ENCODE assay signal across 2 cellular contexts in genomic region chr2:117997872-117998454, GRCh38.
TF ChIP-seq lines count a peak whose summit lies in the region.

No MANE protein-coding gene starts in this region.

TF ChIP-seq in endothelial cell of umbilical vein, 7 proteins besides CTCF, POLR2A, EP300 and RAD21 (continued from another document):
- TF ChIP-seq FOS (IDR thresholded peaks at IDR 0.05; ENCODE audit: borderline replicate concordance, insufficient read depth, low read length): no peak
- no peak for TF ChIP-seq MAX (IDR thresholded peaks at IDR 0.05; ENCODE audit: insufficient read depth, insufficient read length)
- TF ChIP-seq JUN (IDR thresholded peaks at IDR 0.05; ENCODE audit: borderline replicate concordance, insufficient read depth, insufficient read length, low read depth): no peak
- no peak for TF ChIP-seq POLR2AphosphoS5 (IDR thresholded peaks at IDR 0.05; ENCODE audit: insufficient read depth, low read depth, low read length)
- TF ChIP-seq EZH2 (IDR thresholded peaks at IDR 0.05; ENCODE audit: borderline replicate concordance, low read depth, low read length, severe bottlenecking): no peak
- TF ChIP-seq MYC (IDR thresholded peaks at IDR 0.05; ENCODE audit: low read depth, low read length): no peak

TF ChIP-seq in HepG2, 621 proteins besides CTCF, POLR2A, EP300 and RAD21 (continued from another document):
- TF ChIP-seq TFDP1 (CRISPR knock-in tag; IDR thresholded peaks at IDR 0.05; ENCODE audit: borderline replicate concordance) (no peak), ZNF780A (CRISPR knock-in tag; IDR thresholded peaks at IDR 0.05) (no peak), FOXK2 (IDR thresholded peaks at IDR 0.05) (no peak), ZNF563 (CRISPR knock-in tag; IDR thresholded peaks at IDR 0.05) (no peak), TAF15 (IDR thresholded peaks at IDR 0.05; ENCODE audit: low read depth, low read length, poor library complexity, severe bottlenecking) (no peak), ZNF180 (CRISPR knock-in tag; IDR thresholded peaks at IDR 0.05; ENCODE audit: borderline replicate concordance, low read depth) (no peak), ZNF234 (CRISPR knock-in tag; conservative IDR thresholded peaks at IDR 0.05) (no peak), ZMAT3 (CRISPR knock-in tag; conservative IDR thresholded peaks at IDR 0.05) (no peak), MTF1 (CRISPR knock-in tag; IDR thresholded peaks at IDR 0.05) (no peak), SIX1 (CRISPR knock-in tag; IDR thresholded peaks at IDR 0.05; ENCODE audit: borderline replicate concordance) (no peak), ZSCAN21 (CRISPR knock-in tag; IDR thresholded peaks at IDR 0.05; ENCODE audit: borderline replicate concordance) (no peak), RELA (CRISPR knock-in tag; IDR thresholded peaks at IDR 0.05) (no peak), CREB1 (IDR thresholded peaks at IDR 0.05) (no peak), CREB1 (CRISPR knock-in tag; IDR thresholded peaks at IDR 0.05) (no peak), CCAR2 (optimal IDR thresholded peaks at IDR 0.05; ENCODE audit: low read depth, low read length) (no peak), CHCHD3 (CRISPR knock-in tag; IDR thresholded peaks at IDR 0.05) (no peak), ZNF674 (CRISPR knock-in tag; IDR thresholded peaks at IDR 0.05; ENCODE audit: low read depth) (no peak), AGO2 (optimal IDR thresholded peaks at IDR 0.05; ENCODE audit: low read depth, low read length) (no peak), NFYB (CRISPR knock-in tag; IDR thresholded peaks at IDR 0.05) (no peak)
